In the genomic region with DNA sequence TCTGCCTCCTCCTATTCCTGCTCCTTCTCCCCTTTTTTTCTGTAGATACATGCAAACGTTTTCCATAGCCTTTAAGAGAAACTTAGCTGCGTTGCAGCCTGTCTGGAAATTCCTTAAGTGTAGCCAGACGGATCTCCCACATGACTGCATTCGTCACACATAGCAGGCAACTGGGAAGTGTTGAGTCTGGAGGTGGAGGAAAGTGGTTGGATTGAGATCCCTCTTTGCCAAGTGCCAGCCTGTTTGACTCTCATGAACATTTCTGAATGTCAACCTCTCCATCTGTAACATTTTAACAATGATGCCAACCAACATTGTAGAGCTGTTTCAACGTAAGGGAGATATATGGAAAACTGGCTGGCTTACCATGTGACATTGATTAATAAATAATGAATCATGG, we compare ENCODE assay signal across 18 cellular contexts. TPM values are rescaled to one million over a fixed set of nuclear protein-coding genes. Genes with fewer than 3 reads are reported as not detected.
DNase-seq lines count a peak whose midpoint lies in the region; TF ChIP-seq lines count a peak whose summit lies in the region.
"Had no signal": no experiment of that assay in that cellular context is flagged by ENCODE, and none has a peak within 500 bp of the region (broad histone marks: within the 10 kb centered on the region; RNA-seq: fewer than 3 reads in every experiment).

No MANE protein-coding gene starts in this region.

- TF ChIP-seq CTCF in chondrocyte (IDR thresholded peaks at IDR 0.05) (no peak), smooth muscle cell (IDR thresholded peaks at IDR 0.05; ENCODE audit: borderline replicate concordance, insufficient read depth, poor library complexity, severe bottlenecking) (no peak)

- no peaks in the 10 kb centered on the region for H3K36me3 ChIP-seq in smooth muscle cell (ENCODE audit: low read depth)
- H3K36me3 ChIP-seq: BLaER1, Peyer's patch had no signal

- H3K27ac ChIP-seq in smooth muscle cell (ENCODE audit: low read depth): no peak overlapping the region
- H3K27ac ChIP-seq: BLaER1, Peyer's patch had no signal

- peak overlapping the region; percentile 3 for H3K4me3 Mint-ChIP-seq in chondrocyte (ENCODE audit: unreplicated experiment)

- peaks cover 3% of the 10 kb centered on the region for H3K9me3 Mint-ChIP-seq in chondrocyte (ENCODE audit: low read depth)

- H3K4me1 Mint-ChIP-seq in chondrocyte (ENCODE audit: low read depth): peaks cover 5% of the 10 kb centered on the region

- no peaks in the 10 kb centered on the region for H3K36me3 Mint-ChIP-seq in chondrocyte (ENCODE audit: low read depth)
- H3K36me3 Mint-ChIP-seq: IgD-negative memory B cell had no signal

- no peak overlapping the region for H2AFZ ChIP-seq in smooth muscle cell (ENCODE audit: low read depth)

- no peaks in the 10 kb centered on the region for H3K4me1 ChIP-seq in smooth muscle cell (ENCODE audit: low read depth)
- H3K4me1 ChIP-seq: BLaER1, Peyer's patch had no signal

- DNase-seq in Ammon's horn (ENCODE audit: low spot score) (peak; percentile 1), DMS53 treated with DMSO at 0.1 percent for 48 hours (lab: John Stamatoyannopoulos, UW; ENCODE audit: unreplicated experiment) (peak; percentile 30), chondrocyte (ENCODE audit: low spot score) (no peak), middle frontal gyrus (ENCODE audit: extremely low spot score, low spot score) (peak; percentile 5), C1 segment of cervical spinal cord (lab: John Stamatoyannopoulos, UW) (no peak), smooth muscle cell (lab: John Stamatoyannopoulos, UW; ENCODE audit: unreplicated experiment) (no peak), DMS114 treated with DMSO at 0.1 percent for 48 hours (lab: John Stamatoyannopoulos, UW; ENCODE audit: unreplicated experiment) (no peak)
- DNase-seq: GF-D8, GOT3, NCI-H1436, NCI-H2081, NCI-H748 treated with DMSO at 0.1 percent for 48 hours, Peyer's patch, SHP77 treated with DMSO at 0.1 percent for 48 hours had no signal

- no peaks in the 10 kb centered on the region for H3K79me2 ChIP-seq in smooth muscle cell (ENCODE audit: low read depth)

- H3F3A ChIP-seq in smooth muscle cell (ENCODE audit: low read depth): no peaks in the 10 kb centered on the region

- H3K9me3 ChIP-seq in smooth muscle cell (replicated peaks; ENCODE audit: low read depth): no peaks in the 10 kb centered on the region
- H3K9me3 ChIP-seq: BLaER1, Peyer's patch had no signal

- H4K20me1 ChIP-seq in smooth muscle cell (ENCODE audit: low read depth): no peaks in the 10 kb centered on the region
- H4K20me1 ChIP-seq: BLaER1 had no signal

- no peak overlapping the region for H3K4me2 ChIP-seq in smooth muscle cell
- H3K4me2 ChIP-seq: BLaER1 had no signal

- no peaks in the 10 kb centered on the region for H3K27me3 ChIP-seq in smooth muscle cell (ENCODE audit: low read depth)
- H3K27me3 ChIP-seq: BLaER1, Peyer's patch had no signal

- no peak overlapping the region for H3K4me3 ChIP-seq in smooth muscle cell
- H3K4me3 ChIP-seq: BLaER1, Peyer's patch had no signal

- H3K9ac ChIP-seq in smooth muscle cell (ENCODE audit: low read depth): no peak overlapping the region
- H3K9ac ChIP-seq: BLaER1 had no signal

- no peaks in the 10 kb centered on the region for H3K27me3 Mint-ChIP-seq in chondrocyte (ENCODE audit: low read depth)

- 40% methylated on average over 5 of the region's 5 CpGs for WGBS in smooth muscle cell (ENCODE audit: low lambda C conversion rate)

- no peak overlapping the region for H3K27ac Mint-ChIP-seq in chondrocyte (ENCODE audit: unreplicated experiment)
- H3K27ac Mint-ChIP-seq: IgD-negative memory B cell had no signal

RNA-seq across cellular contexts. Expression of gene FAM9A, which starts 45.1 kb away (rescaled TPM):
- total RNA-seq in chondrocyte (not detected in 3 replicates), smooth muscle cell (not detected in 2 replicates)
- not detected in 2 replicates for polyA plus RNA-seq in smooth muscle cell
- total RNA-seq: HT1080, Peyer's patch had no signal
- polyA plus RNA-seq: AG04450, IgD-negative memory B cell had no signal

Comparison
In these comparisons a context has a peak if more than half of its experiments do, and no peak if none do; other contexts are left out.
1. DNase-seq: peak in Ammon's horn (single experiment), DMS53 treated with DMSO at 0.1 percent for 48 hours (single experiment) and middle frontal gyrus (single experiment); none in chondrocyte (single experiment), C1 segment of cervical spinal cord (0 of 14), smooth muscle cell (single experiment) and DMS114 treated with DMSO at 0.1 percent for 48 hours (single experiment).